ENCODE assay signal across 15 cellular contexts in genomic region chr7:92830047-92830446, GRCh38. TPM values are rescaled to one million over a fixed set of nuclear protein-coding genes. Genes with fewer than 3 reads are reported as not detected.
A peak's percentile ranks its signal among the peaks of the same experiment; 100 is the strongest.
DNase-seq lines count a peak whose midpoint lies in the region; ATAC-seq, FAIRE-seq and TF ChIP-seq lines count a peak whose summit lies in the region.
"Had no signal": no experiment of that assay in that cellular context is flagged by ENCODE, and none has a peak within 500 bp of the region (broad histone marks: within the 10 kb centered on the region; RNA-seq: fewer than 3 reads in every experiment).

No MANE protein-coding gene starts in this region.

- TF ChIP-seq CTCF in OCI-LY1 (IDR thresholded peaks at IDR 0.05; ENCODE audit: low read length) (no peak), chondrocyte (IDR thresholded peaks at IDR 0.05) (no peak)

- no peak for FAIRE-seq in frontal cortex (lab: Jason Lieb, UNC)

- no peaks in the 10 kb centered on the region for H3K9me3 ChIP-seq in OCI-LY1 (ENCODE audit: low read length)
- H3K9me3 ChIP-seq: heart left ventricle had no signal

- H3K27me3 ChIP-seq in OCI-LY1 (ENCODE audit: insufficient read depth, low read length): no peaks in the 10 kb centered on the region
- H3K27me3 ChIP-seq: heart left ventricle had no signal

- H3K4me1 Mint-ChIP-seq in activated T-cell treated with anti-CD3 and anti-CD28 coated beads, Interleukin-2, amount 50 U/mL, for 72 hours (ENCODE audit: low read depth): peaks cover 66% of the 10 kb centered on the region
- peaks cover 68% of the 10 kb centered on the region for H3K4me1 Mint-ChIP-seq in chondrocyte (ENCODE audit: low read depth)
- peaks cover 66% of the 10 kb centered on the region for H3K4me1 Mint-ChIP-seq in stimulated activated naive CD8-positive, alpha-beta T cell treated with anti-CD3 and anti-CD28 coated beads, Interleukin-15, amount 100 ng/mL, for 72 hours

- H2AFZ ChIP-seq in OCI-LY1 (ENCODE audit: low read length): no peak overlapping the region

- no peaks in the 10 kb centered on the region for H3K9me3 Mint-ChIP-seq in activated T-cell treated with anti-CD3 and anti-CD28 coated beads, Interleukin-2, amount 50 U/mL, for 72 hours
- no peaks in the 10 kb centered on the region for H3K9me3 Mint-ChIP-seq in chondrocyte (ENCODE audit: low read depth)
- no peaks in the 10 kb centered on the region for H3K9me3 Mint-ChIP-seq in stimulated activated naive CD8-positive, alpha-beta T cell treated with anti-CD3 and anti-CD28 coated beads, Interleukin-15, amount 100 ng/mL, for 72 hours
- H3K9me3 Mint-ChIP-seq: WTC11 had no signal

- ATAC-seq in activated T-cell treated with anti-CD3 and anti-CD28 coated beads, Interleukin-2, amount 50 U/mL, for 72 hours (replicated peaks in 1 of 2): no peak
- ATAC-seq in stimulated activated naive CD8-positive, alpha-beta T cell treated with anti-CD3 and anti-CD28 coated beads, Interleukin-15, amount 100 ng/mL, for 72 hours: no peak
- no peak for ATAC-seq in left lobe of liver
- ATAC-seq: heart left ventricle, WTC11 had no signal

- H3K9ac ChIP-seq in OCI-LY1 (ENCODE audit: low read length): no peak overlapping the region

- peak overlapping the region; percentile 81 for H3K27ac Mint-ChIP-seq in activated T-cell treated with anti-CD3 and anti-CD28 coated beads, Interleukin-2, amount 50 U/mL, for 72 hours
- H3K27ac Mint-ChIP-seq in chondrocyte (ENCODE audit: unreplicated experiment): peak overlapping the region; percentile 94
- H3K27ac Mint-ChIP-seq in stimulated activated naive CD8-positive, alpha-beta T cell treated with anti-CD3 and anti-CD28 coated beads, Interleukin-15, amount 100 ng/mL, for 72 hours: no peak overlapping the region

- peaks cover 36% of the 10 kb centered on the region for H3K4me1 ChIP-seq in OCI-LY1 (ENCODE audit: insufficient read depth, low read length, severe bottlenecking)

- H3K79me2 ChIP-seq in OCI-LY1 (ENCODE audit: insufficient read depth, low read length): peaks cover 76% of the 10 kb centered on the region

- no peak overlapping the region for H3K4me3 ChIP-seq in OCI-LY1 (ENCODE audit: low read depth, low read length, poor library complexity, severe bottlenecking)
- H3K4me3 ChIP-seq: lung had no signal

- H3K27ac ChIP-seq in OCI-LY1 (ENCODE audit: low read depth, low read length, poor library complexity, severe bottlenecking): no peak overlapping the region

- peak overlapping the region; percentile 88 to 97 for H3K4me3 Mint-ChIP-seq in activated T-cell treated with anti-CD3 and anti-CD28 coated beads, Interleukin-2, amount 50 U/mL, for 72 hours
- peak overlapping the region; percentile 92 for H3K4me3 Mint-ChIP-seq in chondrocyte (ENCODE audit: unreplicated experiment)
- H3K4me3 Mint-ChIP-seq in stimulated activated naive CD8-positive, alpha-beta T cell treated with anti-CD3 and anti-CD28 coated beads, Interleukin-15, amount 100 ng/mL, for 72 hours: peak overlapping the region; percentile 93 to 95

- no peaks in the 10 kb centered on the region for H4K20me1 ChIP-seq in OCI-LY1 (ENCODE audit: insufficient read depth, low read length)

- peaks cover 67% of the 10 kb centered on the region for H3K36me3 ChIP-seq in OCI-LY1 (ENCODE audit: insufficient read depth, low read length)

- H3F3A ChIP-seq in OCI-LY1 (ENCODE audit: insufficient read depth, low read length): no peaks in the 10 kb centered on the region

- H3K36me3 Mint-ChIP-seq in activated T-cell treated with anti-CD3 and anti-CD28 coated beads, Interleukin-2, amount 50 U/mL, for 72 hours (ENCODE audit: insufficient read depth in 2 of 2): peaks cover 31 to 47% of the 10 kb centered on the region in 2 donors
- H3K36me3 Mint-ChIP-seq in chondrocyte (ENCODE audit: low read depth): peaks cover 19% of the 10 kb centered on the region
- H3K36me3 Mint-ChIP-seq: WTC11 had no signal

- DNase-seq in activated T-cell treated with anti-CD3 and anti-CD28 coated beads, Interleukin-2, amount 50 U/mL, for 72 hours: no peak
- DNase-seq in activated T-cell treated with anti-CD3 and anti-CD28 coated beads, Interleukin-2, amount 50 U/mL, for 1 hour: no peak
- DNase-seq in chondrocyte (ENCODE audit: low spot score): no peak
- DNase-seq in stimulated activated naive CD8-positive, alpha-beta T cell treated with anti-CD3 and anti-CD28 coated beads, Interleukin-15, amount 100 ng/mL, for 72 hours: no peak
- no peak for DNase-seq in left lobe of liver (ENCODE audit: low spot score)
- no peak for DNase-seq in frontal cortex (ENCODE audit: low spot score in 2 of 2)
- DNase-seq in NCI-H748 treated with DMSO at 0.1 percent for 48 hours (lab: John Stamatoyannopoulos, UW): no peak
- DNase-seq: effector CD4-positive, alpha-beta T cell; heart left ventricle; KG1; RPMI8226; stimulated activated CD4-positive, alpha-beta T cell treated with anti-CD3 and anti-CD28 coated beads, Interleukin-4, amount 100 ng/mL, for 4 hours had no signal

- H3K27me3 Mint-ChIP-seq in activated T-cell treated with anti-CD3 and anti-CD28 coated beads, Interleukin-2, amount 50 U/mL, for 72 hours (ENCODE audit: low read depth): no peaks in the 10 kb centered on the region
- no peaks in the 10 kb centered on the region for H3K27me3 Mint-ChIP-seq in chondrocyte (ENCODE audit: low read depth)
- H3K27me3 Mint-ChIP-seq in stimulated activated naive CD8-positive, alpha-beta T cell treated with anti-CD3 and anti-CD28 coated beads, Interleukin-15, amount 100 ng/mL, for 72 hours: no peaks in the 10 kb centered on the region

- H3K4me2 ChIP-seq in OCI-LY1 (ENCODE audit: low read length): peak overlapping the region; percentile 86; the same call in 1 of the 2 replicates

- no peaks in the 10 kb centered on the region for H3K9me2 ChIP-seq in OCI-LY1 (ENCODE audit: low read depth, low read length)

RNA-seq across cellular contexts. Expression of gene CDK6, which starts 6.3 kb away (rescaled TPM):
- total RNA-seq in activated T-cell treated with anti-CD3 and anti-CD28 coated beads, Interleukin-2, amount 50 U/mL, for 72 hours: 100 to 1,000 TPM; 213 to 256 TPM
- 161 to 162 TPM (median 162 TPM) in 3 replicates for total RNA-seq in chondrocyte
- 15.3 TPM for total RNA-seq in left lobe of liver
- total RNA-seq in frontal cortex: 10.2 TPM

Comparison
In these comparisons a context has a peak if more than half of its experiments do, and no peak if none do; other contexts are left out.
1. H3K27ac Mint-ChIP-seq: peak in activated T-cell treated with anti-CD3 and anti-CD28 coated beads, Interleukin-2, amount 50 U/mL, for 72 hours (single experiment) and chondrocyte (single experiment); none in stimulated activated naive CD8-positive, alpha-beta T cell treated with anti-CD3 and anti-CD28 coated beads, Interleukin-15, amount 100 ng/mL, for 72 hours (0 of 2).
2. Peak in every context shown above with its lines, with median percentiles within 50 percentile points of each other: H3K4me3 Mint-ChIP-seq.